In the genomic region with DNA sequence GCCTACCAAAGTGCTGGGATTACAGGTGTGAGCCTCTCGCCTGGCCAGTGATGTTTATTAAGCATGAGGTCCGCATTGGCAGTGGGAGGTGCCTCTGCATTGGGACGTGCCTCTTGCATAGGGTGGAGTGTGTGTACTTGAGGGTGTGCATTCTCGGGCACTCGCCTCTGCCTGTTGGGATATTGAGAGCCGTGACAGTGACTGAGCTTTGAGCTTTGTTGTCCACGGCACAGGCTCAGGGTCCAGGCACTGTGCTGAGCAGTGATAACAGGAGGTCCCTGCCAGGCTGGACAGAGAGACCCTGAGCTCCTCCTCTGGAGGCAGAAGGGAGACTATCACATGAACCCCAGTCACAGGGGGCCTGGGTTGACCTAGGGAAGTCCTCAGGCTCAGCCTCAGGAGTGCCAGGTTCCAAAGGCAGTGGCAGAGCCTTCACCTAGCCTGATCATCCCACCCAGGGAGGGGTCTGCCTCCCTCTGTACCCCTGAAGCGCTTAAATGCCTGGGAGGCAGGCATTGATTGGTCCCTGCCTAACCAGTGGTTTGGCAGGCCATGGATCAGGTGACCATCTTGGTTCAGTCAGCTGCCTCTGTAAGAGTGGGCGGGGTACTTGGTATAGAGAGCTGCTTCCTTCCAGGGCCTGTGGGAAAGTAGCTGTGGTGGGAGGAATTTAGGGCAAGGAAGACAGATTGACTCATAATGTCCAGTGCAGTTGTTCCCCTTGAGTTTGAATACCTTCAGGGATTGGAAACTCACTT, we compare ENCODE assay signal across 1 cellular context.
TF ChIP-seq lines count a peak whose summit lies in the region.

No MANE protein-coding gene starts in this region.

TF ChIP-seq in H1, 55 proteins besides CTCF, POLR2A, EP300 and RAD21:
- TF ChIP-seq, protein P1, sequence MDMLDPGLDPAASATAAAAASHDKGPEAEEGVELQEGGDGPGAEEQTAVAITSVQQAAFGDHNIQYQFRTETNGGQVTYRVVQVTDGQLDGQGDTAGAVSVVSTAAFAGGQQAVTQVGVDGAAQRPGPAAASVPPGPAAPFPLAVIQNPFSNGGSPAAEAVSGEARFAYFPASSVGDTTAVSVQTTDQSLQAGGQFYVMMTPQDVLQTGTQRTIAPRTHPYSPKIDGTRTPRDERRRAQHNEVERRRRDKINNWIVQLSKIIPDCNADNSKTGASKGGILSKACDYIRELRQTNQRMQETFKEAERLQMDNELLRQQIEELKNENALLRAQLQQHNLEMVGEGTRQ (IDR thresholded peaks at IDR 0.05; ENCODE audit: low read length) = peak; percentile 76
- TF ChIP-seq SP4 (IDR thresholded peaks at IDR 0.05; ENCODE audit: low read length) = no peak
- TF ChIP-seq BACH1 (IDR thresholded peaks at IDR 0.05; ENCODE audit: low read length) = no peak
